Comparison of ENCODE assay signal across 1 cellular context in genomic region chr1:43351421-43352350, GRCh38.
TF ChIP-seq lines count a peak whose summit lies in the region.

No MANE protein-coding gene starts in this region.

TF ChIP-seq in IMR-90, 13 proteins besides CTCF, POLR2A, EP300 and RAD21:
- TF ChIP-seq MXI1 (IDR thresholded peaks at IDR 0.05; ENCODE audit: borderline replicate concordance, low read depth, low read length): no peak
- no peak for TF ChIP-seq RCOR1 (IDR thresholded peaks at IDR 0.05; ENCODE audit: insufficient replicate concordance, low read length)
- TF ChIP-seq, protein P1, sequence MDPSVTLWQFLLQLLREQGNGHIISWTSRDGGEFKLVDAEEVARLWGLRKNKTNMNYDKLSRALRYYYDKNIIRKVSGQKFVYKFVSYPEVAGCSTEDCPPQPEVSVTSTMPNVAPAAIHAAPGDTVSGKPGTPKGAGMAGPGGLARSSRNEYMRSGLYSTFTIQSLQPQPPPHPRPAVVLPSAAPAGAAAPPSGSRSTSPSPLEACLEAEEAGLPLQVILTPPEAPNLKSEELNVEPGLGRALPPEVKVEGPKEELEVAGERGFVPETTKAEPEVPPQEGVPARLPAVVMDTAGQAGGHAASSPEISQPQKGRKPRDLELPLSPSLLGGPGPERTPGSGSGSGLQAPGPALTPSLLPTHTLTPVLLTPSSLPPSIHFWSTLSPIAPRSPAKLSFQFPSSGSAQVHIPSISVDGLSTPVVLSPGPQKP (IDR thresholded peaks at IDR 0.05; ENCODE audit: borderline replicate concordance, low read depth, low read length): no peak
- TF ChIP-seq NFE2L2 (IDR thresholded peaks at IDR 0.05; ENCODE audit: low read depth, low read length): no peak
- no peak for TF ChIP-seq MAFK (IDR thresholded peaks at IDR 0.05; ENCODE audit: low read depth, low read length)
- TF ChIP-seq CEBPB (IDR thresholded peaks at IDR 0.05; ENCODE audit: low read depth, low read length): no peak
- no peak for TF ChIP-seq SMC3 (IDR thresholded peaks at IDR 0.05; ENCODE audit: low read depth, low read length)
- TF ChIP-seq MAZ (IDR thresholded peaks at IDR 0.05; ENCODE audit: borderline replicate concordance, low read depth, low read length): no peak
- TF ChIP-seq CHD1 (IDR thresholded peaks at IDR 0.05; ENCODE audit: low read depth, low read length): no peak
- TF ChIP-seq BHLHE40 (IDR thresholded peaks at IDR 0.05; ENCODE audit: low read depth, low read length): no peak
- no peak for TF ChIP-seq RFX5 (IDR thresholded peaks at IDR 0.05; ENCODE audit: low read depth, low read length)
- no peak for TF ChIP-seq FOS (IDR thresholded peaks at IDR 0.05; ENCODE audit: low read depth, low read length)
- no peak for TF ChIP-seq USF2 (IDR thresholded peaks at IDR 0.05; ENCODE audit: low read depth, low read length)
